ENCODE assay signal across 1 cellular context in the genomic region with DNA sequence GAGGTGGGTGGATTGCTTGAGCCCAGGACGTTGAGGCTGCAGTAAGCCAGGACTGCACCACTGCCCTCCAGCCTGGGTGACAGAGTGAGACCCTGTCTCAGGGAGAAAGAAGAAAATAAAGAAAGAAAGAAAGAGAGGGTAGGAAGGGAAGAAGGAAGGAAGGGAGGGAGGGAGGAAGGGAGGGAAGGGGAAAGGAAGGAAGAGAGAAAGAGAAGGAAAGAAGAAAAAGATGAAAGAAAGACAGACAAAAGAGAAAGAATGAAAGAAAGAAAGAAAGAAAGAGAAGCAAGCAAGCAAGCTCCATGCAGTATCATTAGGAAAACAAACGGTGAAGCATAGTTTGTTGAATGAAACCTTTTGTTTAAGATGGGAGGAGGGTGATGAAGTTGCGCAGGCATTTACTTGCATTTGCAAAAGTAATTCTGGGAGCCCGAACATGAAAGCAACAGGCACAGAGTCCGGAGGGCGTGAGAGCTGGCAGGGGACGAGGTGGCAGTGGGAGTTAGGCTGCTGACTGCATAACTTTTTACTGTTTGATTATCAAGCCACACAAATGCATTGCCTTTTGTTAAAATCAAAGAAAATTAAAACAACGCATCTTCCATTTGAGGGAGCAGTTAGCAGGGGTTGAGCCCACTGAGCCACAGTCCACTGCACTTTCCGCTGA.
TF ChIP-seq lines count a peak whose summit lies in the region.

No MANE protein-coding gene starts in this region.

TF ChIP-seq in GM23338, 12 proteins besides CTCF, POLR2A, EP300 and RAD21 (continued from another document):
- TF ChIP-seq, protein P1, sequence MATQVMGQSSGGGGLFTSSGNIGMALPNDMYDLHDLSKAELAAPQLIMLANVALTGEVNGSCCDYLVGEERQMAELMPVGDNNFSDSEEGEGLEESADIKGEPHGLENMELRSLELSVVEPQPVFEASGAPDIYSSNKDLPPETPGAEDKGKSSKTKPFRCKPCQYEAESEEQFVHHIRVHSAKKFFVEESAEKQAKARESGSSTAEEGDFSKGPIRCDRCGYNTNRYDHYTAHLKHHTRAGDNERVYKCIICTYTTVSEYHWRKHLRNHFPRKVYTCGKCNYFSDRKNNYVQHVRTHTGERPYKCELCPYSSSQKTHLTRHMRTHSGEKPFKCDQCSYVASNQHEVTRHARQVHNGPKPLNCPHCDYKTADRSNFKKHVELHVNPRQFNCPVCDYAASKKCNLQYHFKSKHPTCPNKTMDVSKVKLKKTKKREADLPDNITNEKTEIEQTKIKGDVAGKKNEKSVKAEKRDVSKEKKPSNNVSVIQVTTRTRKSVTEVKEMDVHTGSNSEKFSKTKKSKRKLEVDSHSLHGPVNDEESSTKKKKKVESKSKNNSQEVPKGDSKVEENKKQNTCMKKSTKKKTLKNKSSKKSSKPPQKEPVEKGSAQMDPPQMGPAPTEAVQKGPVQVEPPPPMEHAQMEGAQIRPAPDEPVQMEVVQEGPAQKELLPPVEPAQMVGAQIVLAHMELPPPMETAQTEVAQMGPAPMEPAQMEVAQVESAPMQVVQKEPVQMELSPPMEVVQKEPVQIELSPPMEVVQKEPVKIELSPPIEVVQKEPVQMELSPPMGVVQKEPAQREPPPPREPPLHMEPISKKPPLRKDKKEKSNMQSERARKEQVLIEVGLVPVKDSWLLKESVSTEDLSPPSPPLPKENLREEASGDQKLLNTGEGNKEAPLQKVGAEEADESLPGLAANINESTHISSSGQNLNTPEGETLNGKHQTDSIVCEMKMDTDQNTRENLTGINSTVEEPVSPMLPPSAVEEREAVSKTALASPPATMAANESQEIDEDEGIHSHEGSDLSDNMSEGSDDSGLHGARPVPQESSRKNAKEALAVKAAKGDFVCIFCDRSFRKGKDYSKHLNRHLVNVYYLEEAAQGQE (IDR thresholded peaks at IDR 0.05; ENCODE audit: unreplicated experiment) = no peak
- no peak for TF ChIP-seq ZNF331 (CRISPR knock-in tag; IDR thresholded peaks at IDR 0.05; ENCODE audit: low read depth)
- TF ChIP-seq, protein P2, sequence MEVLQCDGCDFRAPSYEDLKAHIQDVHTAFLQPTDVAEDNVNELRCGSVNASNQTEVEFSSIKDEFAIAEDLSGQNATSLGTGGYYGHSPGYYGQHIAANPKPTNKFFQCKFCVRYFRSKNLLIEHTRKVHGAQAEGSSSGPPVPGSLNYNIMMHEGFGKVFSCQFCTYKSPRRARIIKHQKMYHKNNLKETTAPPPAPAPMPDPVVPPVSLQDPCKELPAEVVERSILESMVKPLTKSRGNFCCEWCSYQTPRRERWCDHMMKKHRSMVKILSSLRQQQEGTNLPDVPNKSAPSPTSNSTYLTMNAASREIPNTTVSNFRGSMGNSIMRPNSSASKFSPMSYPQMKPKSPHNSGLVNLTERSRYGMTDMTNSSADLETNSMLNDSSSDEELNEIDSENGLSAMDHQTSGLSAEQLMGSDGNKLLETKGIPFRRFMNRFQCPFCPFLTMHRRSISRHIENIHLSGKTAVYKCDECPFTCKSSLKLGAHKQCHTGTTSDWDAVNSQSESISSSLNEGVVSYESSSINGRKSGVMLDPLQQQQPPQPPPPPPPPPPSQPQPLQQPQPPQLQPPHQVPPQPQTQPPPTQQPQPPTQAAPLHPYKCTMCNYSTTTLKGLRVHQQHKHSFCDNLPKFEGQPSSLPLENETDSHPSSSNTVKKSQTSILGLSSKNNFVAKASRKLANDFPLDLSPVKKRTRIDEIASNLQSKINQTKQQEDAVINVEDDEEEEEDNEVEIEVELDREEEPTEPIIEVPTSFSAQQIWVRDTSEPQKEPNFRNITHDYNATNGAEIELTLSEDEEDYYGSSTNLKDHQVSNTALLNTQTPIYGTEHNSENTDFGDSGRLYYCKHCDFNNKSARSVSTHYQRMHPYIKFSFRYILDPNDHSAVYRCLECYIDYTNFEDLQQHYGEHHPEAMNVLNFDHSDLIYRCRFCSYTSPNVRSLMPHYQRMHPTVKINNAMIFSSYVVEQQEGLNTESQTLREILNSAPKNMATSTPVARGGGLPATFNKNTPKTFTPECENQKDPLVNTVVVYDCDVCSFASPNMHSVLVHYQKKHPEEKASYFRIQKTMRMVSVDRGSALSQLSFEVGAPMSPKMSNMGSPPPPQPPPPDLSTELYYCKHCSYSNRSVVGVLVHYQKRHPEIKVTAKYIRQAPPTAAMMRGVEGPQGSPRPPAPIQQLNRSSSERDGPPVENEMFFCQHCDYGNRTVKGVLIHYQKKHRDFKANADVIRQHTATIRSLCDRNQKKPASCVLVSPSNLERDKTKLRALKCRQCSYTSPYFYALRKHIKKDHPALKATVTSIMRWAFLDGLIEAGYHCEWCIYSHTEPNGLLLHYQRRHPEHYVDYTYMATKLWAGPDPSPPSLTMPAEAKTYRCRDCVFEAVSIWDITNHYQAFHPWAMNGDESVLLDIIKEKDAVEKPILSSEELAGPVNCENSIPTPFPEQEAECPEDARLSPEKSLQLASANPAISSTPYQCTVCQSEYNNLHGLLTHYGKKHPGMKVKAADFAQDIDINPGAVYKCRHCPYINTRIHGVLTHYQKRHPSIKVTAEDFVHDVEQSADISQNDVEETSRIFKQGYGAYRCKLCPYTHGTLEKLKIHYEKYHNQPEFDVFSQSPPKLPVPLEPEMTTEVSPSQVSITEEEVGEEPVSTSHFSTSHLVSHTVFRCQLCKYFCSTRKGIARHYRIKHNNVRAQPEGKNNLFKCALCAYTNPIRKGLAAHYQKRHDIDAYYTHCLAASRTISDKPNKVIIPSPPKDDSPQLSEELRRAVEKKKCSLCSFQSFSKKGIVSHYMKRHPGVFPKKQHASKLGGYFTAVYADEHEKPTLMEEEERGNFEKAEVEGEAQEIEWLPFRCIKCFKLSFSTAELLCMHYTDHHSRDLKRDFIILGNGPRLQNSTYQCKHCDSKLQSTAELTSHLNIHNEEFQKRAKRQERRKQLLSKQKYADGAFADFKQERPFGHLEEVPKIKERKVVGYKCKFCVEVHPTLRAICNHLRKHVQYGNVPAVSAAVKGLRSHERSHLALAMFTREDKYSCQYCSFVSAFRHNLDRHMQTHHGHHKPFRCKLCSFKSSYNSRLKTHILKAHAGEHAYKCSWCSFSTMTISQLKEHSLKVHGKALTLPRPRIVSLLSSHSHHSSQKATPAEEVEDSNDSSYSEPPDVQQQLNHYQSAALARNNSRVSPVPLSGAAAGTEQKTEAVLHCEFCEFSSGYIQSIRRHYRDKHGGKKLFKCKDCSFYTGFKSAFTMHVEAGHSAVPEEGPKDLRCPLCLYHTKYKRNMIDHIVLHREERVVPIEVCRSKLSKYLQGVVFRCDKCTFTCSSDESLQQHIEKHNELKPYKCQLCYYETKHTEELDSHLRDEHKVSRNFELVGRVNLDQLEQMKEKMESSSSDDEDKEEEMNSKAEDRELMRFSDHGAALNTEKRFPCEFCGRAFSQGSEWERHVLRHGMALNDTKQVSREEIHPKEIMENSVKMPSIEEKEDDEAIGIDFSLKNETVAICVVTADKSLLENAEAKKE (CRISPR knock-in tag; IDR thresholded peaks at IDR 0.05) = no peak
